ENCODE assay signal across 1 cellular context in genomic region chr17:80323982-80324381, GRCh38.
TF ChIP-seq lines count a peak whose summit lies in the region.

No MANE protein-coding gene starts in this region.

TF ChIP-seq in A549, 52 proteins besides CTCF, POLR2A, EP300 and RAD21 (continued from another document):
- no peak for TF ChIP-seq CHD4 (IDR thresholded peaks at IDR 0.05; ENCODE audit: borderline replicate concordance)
- no peak for TF ChIP-seq EHMT2 (IDR thresholded peaks at IDR 0.05; ENCODE audit: low read depth)
- no peak for TF ChIP-seq NFE2L2 (conservative IDR thresholded peaks at IDR 0.05; ENCODE audit: low read length)
- no peak for TF ChIP-seq RCOR1 (IDR thresholded peaks at IDR 0.05; ENCODE audit: low read depth, low read length)
- TF ChIP-seq HDAC2 (IDR thresholded peaks at IDR 0.05) = no peak
- TF ChIP-seq EHF (CRISPR knock-in tag; IDR thresholded peaks at IDR 0.05) = no peak
- no peak for TF ChIP-seq MAZ (IDR thresholded peaks at IDR 0.05; ENCODE audit: borderline replicate concordance, low read depth, low read length)
- no peak for TF ChIP-seq FOSL2 (IDR thresholded peaks at IDR 0.05)
- TF ChIP-seq FOSL2 (CRISPR knock-in tag; IDR thresholded peaks at IDR 0.05) = no peak
- TF ChIP-seq CHD2 (IDR thresholded peaks at IDR 0.05; ENCODE audit: low read length, partially characterized antibody) = no peak
- TF ChIP-seq, protein P1, sequence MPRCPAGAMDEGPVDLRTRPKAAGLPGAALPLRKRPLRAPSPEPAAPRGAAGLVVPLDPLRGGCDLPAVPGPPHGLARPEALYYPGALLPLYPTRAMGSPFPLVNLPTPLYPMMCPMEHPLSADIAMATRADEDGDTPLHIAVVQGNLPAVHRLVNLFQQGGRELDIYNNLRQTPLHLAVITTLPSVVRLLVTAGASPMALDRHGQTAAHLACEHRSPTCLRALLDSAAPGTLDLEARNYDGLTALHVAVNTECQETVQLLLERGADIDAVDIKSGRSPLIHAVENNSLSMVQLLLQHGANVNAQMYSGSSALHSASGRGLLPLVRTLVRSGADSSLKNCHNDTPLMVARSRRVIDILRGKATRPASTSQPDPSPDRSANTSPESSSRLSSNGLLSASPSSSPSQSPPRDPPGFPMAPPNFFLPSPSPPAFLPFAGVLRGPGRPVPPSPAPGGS (IDR thresholded peaks at IDR 0.05) = no peak
- TF ChIP-seq HOXB13 (CRISPR knock-in tag; IDR thresholded peaks at IDR 0.05; ENCODE audit: low read depth) = no peak
- TF ChIP-seq RNF2 (IDR thresholded peaks at IDR 0.05; ENCODE audit: borderline replicate concordance, low read depth) = no peak
- TF ChIP-seq ATOH8 (CRISPR knock-in tag; IDR thresholded peaks at IDR 0.05; ENCODE audit: low read depth) = no peak
- no peak for TF ChIP-seq ESRRA (IDR thresholded peaks at IDR 0.05; ENCODE audit: borderline replicate concordance, low read length)
- no peak for TF ChIP-seq ZFP36 (IDR thresholded peaks at IDR 0.05; ENCODE audit: borderline replicate concordance, partially characterized antibody)
TF ChIP-seq in A549: peak in this region for 0.
